In genomic region chr2:230441188-230441897, GRCh38 we compare ENCODE assay signal across 8 cellular contexts. TPM values are rescaled to one million over a fixed set of nuclear protein-coding genes. Genes with fewer than 3 reads are reported as not detected.
A peak's percentile ranks its signal among the peaks of the same experiment; 100 is the strongest.
DNase-seq lines count a peak whose midpoint lies in the region; ATAC-seq and TF ChIP-seq lines count a peak whose summit lies in the region.

No MANE protein-coding gene starts in this region.

- no peak overlapping the region for H3K27ac ChIP-seq in ovary

- H3K4me3 ChIP-seq in ovary: no peak overlapping the region

- peak overlapping the region; percentile 37 for H3K4me3 Mint-ChIP-seq in activated T-cell treated with anti-CD3 and anti-CD28 coated beads, Interleukin-2, amount 50 U/mL, for 4 hours
- H3K4me3 Mint-ChIP-seq in nephron progenitor cell: no peak overlapping the region

- peaks cover 59% of the 10 kb centered on the region for H3K4me1 Mint-ChIP-seq in activated T-cell treated with anti-CD3 and anti-CD28 coated beads, Interleukin-2, amount 50 U/mL, for 4 hours (ENCODE audit: low read depth)
- H3K4me1 Mint-ChIP-seq in nephron progenitor cell: no peaks in the 10 kb centered on the region

- intact Hi-C loops in ovary (cut with DNase I): no loop called here

- no peak overlapping the region for H3K27ac Mint-ChIP-seq in nephron progenitor cell

- no peaks in the 10 kb centered on the region for H3K9me3 ChIP-seq in ovary

- WGBS in ovary, 3 donors: 59 to 72% (median 67%) methylated on average over 4 of the region's 4 CpGs

- TF ChIP-seq EP300 in ovary (IDR thresholded peaks at IDR 0.05): no peak

- TF ChIP-seq CTCF in nephron progenitor cell (IDR thresholded peaks at IDR 0.05) (no peak), ovary (IDR thresholded peaks at IDR 0.05) (no peak)

- peak; percentile 26 for DNase-seq in activated T-cell treated with anti-CD3 and anti-CD28 coated beads, Interleukin-2, amount 50 U/mL, for 4 hours
- DNase-seq in left lobe of liver (ENCODE audit: low spot score): no peak
- DNase-seq in NCI-H1092 (lab: John Stamatoyannopoulos, UW): no peak
- no peak for DNase-seq in nephron progenitor cell
- no peak for DNase-seq in NCI-H526 (lab: John Stamatoyannopoulos, UW)
- no peak for DNase-seq in ovary

- peaks cover 3% of the 10 kb centered on the region for H3K4me1 ChIP-seq in ovary (ENCODE audit: insufficient read depth)

- ATAC-seq in GM18867 (IDR thresholded peaks at IDR 0.05; ENCODE audit: unreplicated experiment) (peak; percentile 77), HG03175 (IDR thresholded peaks at IDR 0.05; ENCODE audit: unreplicated experiment) (peak; percentile 86), left lobe of liver (peak; percentile 49)
- peak; percentile 74 to 83 for ATAC-seq in activated T-cell treated with anti-CD3 and anti-CD28 coated beads, Interleukin-2, amount 50 U/mL, for 4 hours

- H3K27me3 Mint-ChIP-seq in activated T-cell treated with anti-CD3 and anti-CD28 coated beads, Interleukin-2, amount 50 U/mL, for 4 hours (ENCODE audit: low read depth): no peaks in the 10 kb centered on the region
- peaks cover 5% of the 10 kb centered on the region for H3K27me3 Mint-ChIP-seq in nephron progenitor cell (ENCODE audit: low read depth, poor library complexity)

- H3K9me3 Mint-ChIP-seq in activated T-cell treated with anti-CD3 and anti-CD28 coated beads, Interleukin-2, amount 50 U/mL, for 4 hours: peaks cover 2% of the 10 kb centered on the region
- peaks cover 6% of the 10 kb centered on the region for H3K9me3 Mint-ChIP-seq in nephron progenitor cell

- peaks cover 32% of the 10 kb centered on the region for H3K36me3 Mint-ChIP-seq in activated T-cell treated with anti-CD3 and anti-CD28 coated beads, Interleukin-2, amount 50 U/mL, for 4 hours (ENCODE audit: insufficient read depth)
- no peaks in the 10 kb centered on the region for H3K36me3 Mint-ChIP-seq in nephron progenitor cell (ENCODE audit: low read depth)

- H3K27me3 ChIP-seq in ovary: no peaks in the 10 kb centered on the region

- no peaks in the 10 kb centered on the region for H3K36me3 ChIP-seq in ovary

- TF ChIP-seq POLR2A in ovary (IDR thresholded peaks at IDR 0.05): no peak

RNA-seq across cellular contexts. Expression of gene SP100, which starts 25.3 kb away (rescaled TPM):
- 10 to 100 TPM; 50.7 to 69.7 (median 54.9) TPM for total RNA-seq in activated T-cell treated with anti-CD3 and anti-CD28 coated beads, Interleukin-2, amount 50 U/mL, for 4 hours
- total RNA-seq in left lobe of liver (24.0 TPM), ovary (10 to 100 TPM; 70.0 to 89.6 (median 75.0) TPM)
- polyA plus RNA-seq in ovary: 10 to 100 TPM; 63.1 to 82.6 TPM
